Comparison of ENCODE assay signal across 16 cellular contexts in genomic region chr19:11437955-11438354, GRCh38. TPM values are rescaled to one million over a fixed set of nuclear protein-coding genes. Genes with fewer than 3 reads are reported as not detected.
DNase-seq lines count a peak whose midpoint lies in the region; ATAC-seq and TF ChIP-seq lines count a peak whose summit lies in the region.
"Had no signal": no experiment of that assay in that cellular context is flagged by ENCODE, and none has a peak within 500 bp of the region (broad histone marks: within the 10 kb centered on the region; RNA-seq: fewer than 3 reads in every experiment).

No MANE protein-coding gene starts in this region.

- H3K9ac ChIP-seq in NT2/D1 (ENCODE audit: insufficient read length, low read depth) = peak overlapping the region; percentile 52

- no peak for DNase-seq in activated naive CD4-positive, alpha-beta T cell treated with anti-CD3 and anti-CD28 coated beads for 36 hours
- DNase-seq in activated naive CD4-positive, alpha-beta T cell treated with Interleukin-2 at 50 U/mL for 16 hours = no peak
- DNase-seq in NT2/D1 (ENCODE audit: low read depth, low spot score) (no peak), spleen (peak; percentile 85), SHP77 treated with DMSO at 0.1 percent for 48 hours (lab: John Stamatoyannopoulos, UW) (no peak), Kasumi-1 (lab: John Stamatoyannopoulos, UW) (no peak)
- DNase-seq: activated CD4-positive, alpha-beta T cell treated with anti-CD3 and anti-CD28 coated beads for 48 hours; activated gamma-delta T cell treated with Interleukin-2 at 50 U/mL for 16 hours; stimulated activated CD4-positive, alpha-beta T cell treated with anti-CD3 and anti-CD28 coated beads, Interleukin-1b, Interleukin-23, amount 100 ng/mL, for 48 hours had no signal

- H3K4me3 ChIP-seq in NT2/D1 (ENCODE audit: insufficient read length, low read depth) = no peak overlapping the region
- no peak overlapping the region for H3K4me3 ChIP-seq in spleen
- H3K4me3 ChIP-seq: tibial nerve had no signal

- H3K36me3 ChIP-seq in NT2/D1 (ENCODE audit: insufficient read depth, insufficient read length, low read length) (peaks cover 60% of the 10 kb centered on the region), spleen (peaks cover 0 to 67% (median 62%) of the 10 kb centered on the region in 6 donors)

- no peaks in the 10 kb centered on the region for H3K27me3 Mint-ChIP-seq in activated naive CD4-positive, alpha-beta T cell treated with anti-CD3 and anti-CD28 coated beads for 36 hours (ENCODE audit: low read depth)
- peaks cover 10% of the 10 kb centered on the region for H3K27me3 Mint-ChIP-seq in brain

- peak overlapping the region; percentile 39 for H3K4me3 Mint-ChIP-seq in activated naive CD4-positive, alpha-beta T cell treated with anti-CD3 and anti-CD28 coated beads for 36 hours
- peak overlapping the region in 4 of 5 experiments; percentile 77 to 100 (median 92) for H3K4me3 Mint-ChIP-seq in brain

- intact Hi-C loops in activated naive CD4-positive, alpha-beta T cell treated with anti-CD3 and anti-CD28 coated beads for 36 hours (cut with micrococcal nuclease) = no loop called here
- intact Hi-C loops in spleen (cut with DNase I; ENCODE audit: low total_unique reads) = loop anchor here (5.0 kb wide), 1 partner anchor 56 kb away; the partner anchor contains the start of gene EPOR

- peak overlapping the region in 5 of 8 donors; percentile 33 to 86 (median 73) for H3K27ac ChIP-seq in spleen
- H3K27ac ChIP-seq: tibial nerve had no signal

- ATAC-seq in HG02870 (IDR thresholded peaks at IDR 0.05; ENCODE audit: unreplicated experiment) = no peak
- ATAC-seq: right cardiac atrium had no signal

- no peak overlapping the region for H3K27ac Mint-ChIP-seq in activated naive CD4-positive, alpha-beta T cell treated with anti-CD3 and anti-CD28 coated beads for 36 hours
- peak overlapping the region in 2 of 5 experiments; percentile 24 to 45 for H3K27ac Mint-ChIP-seq in brain

- TF ChIP-seq CTCF in brain (conservative IDR thresholded peaks at IDR 0.05) = no peak
- TF ChIP-seq CTCF in spleen (IDR thresholded peaks at IDR 0.05 in 8 of 11, conservative IDR thresholded peaks at IDR 0.05 in 3 of 11) = no peak

- TF ChIP-seq POLR2A in spleen (IDR thresholded peaks at IDR 0.05) = no peak

- peaks cover 27% of the 10 kb centered on the region for H3K4me1 Mint-ChIP-seq in activated naive CD4-positive, alpha-beta T cell treated with anti-CD3 and anti-CD28 coated beads for 36 hours (ENCODE audit: low read depth)
- H3K4me1 Mint-ChIP-seq in brain = peaks cover 39% of the 10 kb centered on the region

- peaks cover 16% of the 10 kb centered on the region for H3K4me1 ChIP-seq in NT2/D1 (ENCODE audit: insufficient read depth, insufficient read length)
- peaks cover 23 to 51% (median 30%) of the 10 kb centered on the region in 6 donors for H3K4me1 ChIP-seq in spleen

- WGBS in spleen, 5 donors = 66 to 85% (median 74%) methylated on average over 9 of the region's 9 CpGs

- H3K9me3 ChIP-seq in NT2/D1 (ENCODE audit: insufficient read depth, low read length) (no peaks in the 10 kb centered on the region), spleen (no peaks in the 10 kb centered on the region)
- H3K9me3 ChIP-seq: tibial nerve had no signal

- H3K27me3 ChIP-seq in NT2/D1 (ENCODE audit: insufficient read depth, insufficient read length) = no peaks in the 10 kb centered on the region
- no peaks in the 10 kb centered on the region for H3K27me3 ChIP-seq in spleen (replicated peaks in 1 of 7)
- H3K27me3 ChIP-seq: tibial nerve had no signal

- CTCF ChIA-PET in activated naive CD4-positive, alpha-beta T cell treated with anti-CD3 and anti-CD28 coated beads for 36 hours (lab: Charles Lee) = no interaction called here

- no peaks in the 10 kb centered on the region for H3K9me3 Mint-ChIP-seq in activated naive CD4-positive, alpha-beta T cell treated with anti-CD3 and anti-CD28 coated beads for 36 hours
- H3K9me3 Mint-ChIP-seq in brain = no peaks in the 10 kb centered on the region

- peaks cover 42% of the 10 kb centered on the region for H3K36me3 Mint-ChIP-seq in activated naive CD4-positive, alpha-beta T cell treated with anti-CD3 and anti-CD28 coated beads for 36 hours (ENCODE audit: low read depth)
- H3K36me3 Mint-ChIP-seq in brain = peaks cover 65% of the 10 kb centered on the region

RNA-seq across cellular contexts. Expression of gene PRKCSH, which starts 2.5 kb away (rescaled TPM):
- total RNA-seq in activated naive CD4-positive, alpha-beta T cell treated with anti-CD3 and anti-CD28 coated beads for 36 hours = 100 to 1,000 TPM; 234 to 237 TPM
- polyA plus RNA-seq in brain (ENCODE audit: insufficient read depth, low read depth, low replicate concordance) = 525 TPM
- total RNA-seq in spleen = 100 to 1,000 TPM; 114 to 258 (median 230) TPM
- 100 to 1,000 TPM in 1 of 3 donors, 10 to 100 TPM in 2; 80.3 to 105 (median 86.0) TPM for polyA plus RNA-seq in spleen

RNA-seq across cellular contexts. Expression of gene ODAD3, which starts 3.0 kb away (rescaled TPM):
- total RNA-seq in activated naive CD4-positive, alpha-beta T cell treated with anti-CD3 and anti-CD28 coated beads for 36 hours = under 1 TPM; 0.15 to 0.19 TPM
- polyA plus RNA-seq in brain (ENCODE audit: insufficient read depth, low read depth, low replicate concordance) (7.7 TPM), spleen (1 to 10 TPM in 2 of 3 donors, under 1 TPM in 1; 0.59 to 2.1 (median 1.7) TPM)
- 1 to 10 TPM in 3 of 7 donors, under 1 TPM in 4; 0.23 to 2.3 (median 0.85) TPM for total RNA-seq in spleen
- total RNA-seq: T-helper 2 cell treated with Interferon-gamma antibody and Interleukin-4, amounts not matched to agents 100 ng/mL and 5 ng/mL, for 36 hours had no signal

RNA-seq across cellular contexts. Expression of gene RGL3, which starts 18.8 kb away (rescaled TPM):
- total RNA-seq in activated naive CD4-positive, alpha-beta T cell treated with anti-CD3 and anti-CD28 coated beads for 36 hours = not detected
- polyA plus RNA-seq in brain (ENCODE audit: insufficient read depth, low read depth, low replicate concordance) (17.6 TPM), spleen (10 to 100 TPM in 2 of 3 donors, 1 to 10 TPM in 1; 5.1 to 16.4 (median 11.2) TPM)
- 10 to 100 TPM; 17.9 to 57.7 (median 37.8) TPM for total RNA-seq in spleen
- total RNA-seq: T-helper 2 cell treated with Interferon-gamma antibody and Interleukin-4, amounts not matched to agents 100 ng/mL and 5 ng/mL, for 36 hours had no signal

RNA-seq across cellular contexts. Expression of gene ELAVL3, which starts 42.9 kb away (rescaled TPM):
- not detected for total RNA-seq in activated naive CD4-positive, alpha-beta T cell treated with anti-CD3 and anti-CD28 coated beads for 36 hours
- polyA plus RNA-seq in brain (ENCODE audit: insufficient read depth, low read depth, low replicate concordance) = 165 TPM
- total RNA-seq in spleen = not detected
- under 1 TPM in 1 of 3 donors, not detected in 2; 0.02 TPM for polyA plus RNA-seq in spleen
- total RNA-seq: lower leg skin, right cardiac atrium, RPMI7951, tibial nerve had no signal

RNA-seq across cellular contexts. Expression of gene EPOR, which starts 53.8 kb away (rescaled TPM):
- 1 to 10 TPM; 3.9 to 4.3 TPM for total RNA-seq in activated naive CD4-positive, alpha-beta T cell treated with anti-CD3 and anti-CD28 coated beads for 36 hours
- polyA plus RNA-seq in brain (ENCODE audit: insufficient read depth, low read depth, low replicate concordance) (10.6 TPM), spleen (1 to 10 TPM; 4.5 to 8.2 (median 5.6) TPM)
- total RNA-seq in spleen = 10 to 100 TPM; 15.0 to 24.0 (median 19.9) TPM

Comparison
In these comparisons a context has a peak if more than half of its experiments do, and no peak if none do; other contexts are left out.
1. RNA of gene RGL3, which starts 18.8 kb away (total RNA-seq): 17.9 to 57.7 TPM in spleen; not detected in activated naive CD4-positive, alpha-beta T cell treated with anti-CD3 and anti-CD28 coated beads for 36 hours; every median in the first group is over 10 times any median in the second.